25 cellular contexts compared by ENCODE assay signal in the genomic region with DNA sequence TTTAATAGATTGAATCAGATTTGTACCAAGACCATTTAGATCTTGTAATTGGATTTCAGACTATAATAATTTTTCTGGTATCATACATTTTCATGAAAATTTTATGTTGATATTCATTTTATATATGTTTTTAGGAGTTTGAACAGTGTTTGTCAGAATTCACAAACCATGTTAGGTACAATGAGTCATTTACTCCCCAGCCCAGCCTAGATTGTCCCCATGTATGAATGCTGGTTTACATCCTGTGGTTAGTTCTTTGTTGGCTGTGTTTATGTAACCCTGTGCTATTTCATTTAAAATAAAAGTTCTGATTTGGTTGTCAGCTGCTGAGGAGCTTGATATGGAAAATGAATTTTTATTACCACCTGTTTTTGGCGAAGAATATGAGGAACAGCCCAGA.
DNase-seq lines count a peak whose midpoint lies in the region; ATAC-seq, FAIRE-seq and TF ChIP-seq lines count a peak whose summit lies in the region.
"Had no signal": no experiment of that assay in that cellular context is flagged by ENCODE, and none has a peak within 500 bp of the region (broad histone marks: within the 10 kb centered on the region; RNA-seq: fewer than 3 reads in every experiment).

No MANE protein-coding gene starts in this region.

- H3K4me3 ChIP-seq in PC-3 (ENCODE audit: low read length), result no peak overlapping the region
- no peak overlapping the region for H3K4me3 ChIP-seq in endothelial cell of umbilical vein (replicated peaks in 1 of 3; ENCODE audit: insufficient read depth in 1 of 3, low read depth in 1 of 3, low read length in 3 of 3)
- H3K4me3 ChIP-seq in osteoblast (ENCODE audit: insufficient read depth, low read length), result no peak overlapping the region
- H3K4me3 ChIP-seq in vagina, result no peak overlapping the region
- H3K4me3 ChIP-seq: BLaER1, esophagus muscularis mucosa, GM23338, ovary, PC-9, SJSA1, upper lobe of right lung had no signal

- H3K36me3 ChIP-seq in PC-3 (ENCODE audit: low read depth, low read length) (peaks cover 61% of the 10 kb centered on the region), endothelial cell of umbilical vein (ENCODE audit: control insufficient read depth in 2 of 2, extremely low read depth in 1 of 2, insufficient read depth in 2 of 2, low read length in 2 of 2) (peaks cover 17 to 20% of the 10 kb centered on the region in 2 experiments), osteoblast (ENCODE audit: insufficient read depth, low read length) (peaks cover 64% of the 10 kb centered on the region), vagina (peaks cover 0 to 75% of the 10 kb centered on the region in 2 donors)
- H3K36me3 ChIP-seq: ovary had no signal

- no peaks in the 10 kb centered on the region for H3K9me1 ChIP-seq in endothelial cell of umbilical vein (replicated peaks; ENCODE audit: control insufficient read depth, extremely low read depth, insufficient read depth, low read length)

- TF ChIP-seq CTCF in PC-3 (conservative IDR thresholded peaks at IDR 0.05; ENCODE audit: low read depth, low read length) (no peak), endothelial cell of umbilical vein (IDR thresholded peaks at IDR 0.05; ENCODE audit: extremely low read depth in 1 of 2, insufficient read depth in 1 of 2, low read depth in 1 of 2, low read length in 2 of 2) (no peak), osteoblast (IDR thresholded peaks at IDR 0.05; ENCODE audit: extremely low read depth, low read depth, low read length) (no peak), vagina (IDR thresholded peaks at IDR 0.05) (no peak)

- intact Hi-C loops in activated CD4-positive, alpha-beta T cell treated with anti-CD3 and anti-CD28 coated beads for 36 hours (cut with DNase I, micrococcal nuclease), result no loop called here
- intact Hi-C loops in PC-3 (cut with micrococcal nuclease), result no loop called here
- intact Hi-C loops in endothelial cell of umbilical vein (cut with micrococcal nuclease), result no loop called here
- intact Hi-C loops in vagina (cut with DNase I), result no loop called here

- no TSS peak for BruUV-seq in PC-3 (replicated peaks; lab: Mats Ljungman, UMichigan)
- BruUV-seq in endothelial cell of umbilical vein (replicated peaks; lab: Mats Ljungman, UMichigan), result no TSS peak

- DNase-seq in activated CD4-positive, alpha-beta T cell treated with anti-CD3 and anti-CD28 coated beads for 36 hours, result peak; percentile 13
- DNase-seq in activated CD4-positive, alpha-beta T cell treated with anti-CD3 and anti-CD28 coated beads for 4 hours, result no peak
- no peak for DNase-seq in PC-3
- DNase-seq in endothelial cell of umbilical vein (ENCODE audit: low read depth, low spot score), result peak; percentile 28
- peak; percentile 23 for DNase-seq in osteoblast (ENCODE audit: insufficient read length, low spot score, missing footprints)
- no peak for DNase-seq in vagina (ENCODE audit: extremely low spot score in 2 of 2)
- DNase-seq: activated CD8-positive, alpha-beta memory T cell treated with anti-CD3 and anti-CD28 coated beads for 24 hours; Calu3; effector CD4-positive, alpha-beta T cell; naive B cell; NCI-H1436 treated with DMSO at 0.1 percent for 48 hours; ovary; PC-9; stimulated activated CD4-positive, alpha-beta T cell treated with anti-CD3 and anti-CD28 coated beads, Interleukin-1b, Interleukin-23, amount 100 ng/mL, for 48 hours; T-helper 17 cell; upper lobe of right lung; WERI-Rb-1 had no signal

- no peak overlapping the region for H3K27ac Mint-ChIP-seq in activated CD4-positive, alpha-beta T cell treated with anti-CD3 and anti-CD28 coated beads for 36 hours
- H3K27ac Mint-ChIP-seq: GM23338, memory B cell, naive B cell had no signal

- dilution Hi-C loops in endothelial cell of umbilical vein (cut with MboI; ENCODE audit: extremely low pct_ligation_motif_present, low sequenced_read_pairs), result no loop called here

- H3K36me3 Mint-ChIP-seq in activated CD4-positive, alpha-beta T cell treated with anti-CD3 and anti-CD28 coated beads for 36 hours (ENCODE audit: low read depth), result peaks cover 25% of the 10 kb centered on the region

- TF ChIP-seq POLR2A in endothelial cell of umbilical vein (IDR thresholded peaks at IDR 0.05; ENCODE audit: low read depth, low read length) (no peak), vagina (IDR thresholded peaks at IDR 0.05) (no peak)

- no peaks in the 10 kb centered on the region for H3K27me3 ChIP-seq in PC-3 (ENCODE audit: low read length)
- no peaks in the 10 kb centered on the region for H3K27me3 ChIP-seq in endothelial cell of umbilical vein (ENCODE audit: control insufficient read depth in 2 of 2, insufficient read depth in 2 of 2, low read length in 2 of 2)
- no peaks in the 10 kb centered on the region for H3K27me3 ChIP-seq in osteoblast (ENCODE audit: insufficient read depth, low read length)
- H3K27me3 ChIP-seq in vagina, result no peaks in the 10 kb centered on the region
- H3K27me3 ChIP-seq: BLaER1, esophagus muscularis mucosa, ovary, SJSA1, upper lobe of right lung had no signal

- H2AFZ ChIP-seq in PC-3 (ENCODE audit: low read length) (no peak overlapping the region), endothelial cell of umbilical vein (ENCODE audit: low read depth, low read length) (no peak overlapping the region), osteoblast (ENCODE audit: low read length) (no peak overlapping the region)
- H2AFZ ChIP-seq: GM23338, PC-9 had no signal

- CTCF ChIA-PET in activated CD4-positive, alpha-beta T cell treated with anti-CD3 and anti-CD28 coated beads for 36 hours (lab: Charles Lee), result interaction anchor here (1.0 kb wide), 1 partner anchor 79 kb away, joined by 3 read pairs; no protein-coding TSS in a partner anchor
- CTCF ChIA-PET in PC-3 (lab: Charles Lee) (interaction anchor here (0.6 kb wide), 1 partner anchor 976 kb away, joined by 3 read pairs; no protein-coding TSS in a partner anchor), endothelial cell of umbilical vein (lab: Charles Lee) (no interaction called here)

- H4K20me1 ChIP-seq in PC-3 (ENCODE audit: low read length) (no peaks in the 10 kb centered on the region), endothelial cell of umbilical vein (replicated peaks; ENCODE audit: control insufficient read depth, extremely low read depth, insufficient read depth, low read length) (no peaks in the 10 kb centered on the region), osteoblast (ENCODE audit: insufficient read depth, low read length) (no peaks in the 10 kb centered on the region)

- H3K9me3 ChIP-seq in PC-3 (ENCODE audit: low read length), result no peaks in the 10 kb centered on the region
- H3K9me3 ChIP-seq in endothelial cell of umbilical vein (replicated peaks; ENCODE audit: control insufficient read depth, insufficient read depth, low read length), result no peaks in the 10 kb centered on the region
- H3K9me3 ChIP-seq in osteoblast (ENCODE audit: low read depth, low read length), result no peaks in the 10 kb centered on the region
- H3K9me3 ChIP-seq in vagina, result no peaks in the 10 kb centered on the region
- H3K9me3 ChIP-seq: BLaER1, esophagus muscularis mucosa, ovary, SJSA1, upper lobe of right lung had no signal

- no peaks in the 10 kb centered on the region for H3K4me1 Mint-ChIP-seq in activated CD4-positive, alpha-beta T cell treated with anti-CD3 and anti-CD28 coated beads for 36 hours
- H3K4me1 Mint-ChIP-seq: GM23338, memory B cell, naive B cell had no signal

- H3K27ac ChIP-seq in PC-3 (ENCODE audit: low read length) (no peak overlapping the region), endothelial cell of umbilical vein (ENCODE audit: insufficient read depth, low read depth, low read length) (no peak overlapping the region), osteoblast (ENCODE audit: low read depth, low read length) (no peak overlapping the region), vagina (no peak overlapping the region)
- H3K27ac ChIP-seq: BLaER1, esophagus muscularis mucosa, ovary, PC-9, SJSA1, upper lobe of right lung, WERI-Rb-1 had no signal

- no peaks in the 10 kb centered on the region for H3K4me1 ChIP-seq in PC-3 (ENCODE audit: insufficient read depth, low read length)
- peaks cover 3% of the 10 kb centered on the region for H3K4me1 ChIP-seq in endothelial cell of umbilical vein (ENCODE audit: control insufficient read depth, extremely low read depth, insufficient read depth, low read length)
- H3K4me1 ChIP-seq in osteoblast (ENCODE audit: insufficient read depth, low read length), result no peaks in the 10 kb centered on the region
- H3K4me1 ChIP-seq in vagina, result no peaks in the 10 kb centered on the region
- H3K4me1 ChIP-seq: BLaER1, esophagus muscularis mucosa, upper lobe of right lung had no signal

- no peak for FAIRE-seq in endothelial cell of umbilical vein (lab: Jason Lieb, UNC)
- FAIRE-seq: keratinocyte had no signal

- H3K4me2 ChIP-seq in PC-3 (ENCODE audit: low read length), result no peak overlapping the region
- H3K4me2 ChIP-seq in endothelial cell of umbilical vein (ENCODE audit: insufficient read depth, low read length), result no peak overlapping the region
- no peak overlapping the region for H3K4me2 ChIP-seq in osteoblast (ENCODE audit: insufficient read depth, low read length)
- H3K4me2 ChIP-seq: BLaER1, GM23338, PC-9 had no signal

- H3K9me2 ChIP-seq in PC-3 (replicated peaks; ENCODE audit: low read length), result no peaks in the 10 kb centered on the region

- H3K79me2 ChIP-seq in PC-3 (ENCODE audit: low read length), result no peaks in the 10 kb centered on the region
- no peaks in the 10 kb centered on the region for H3K79me2 ChIP-seq in endothelial cell of umbilical vein (ENCODE audit: control insufficient read depth, insufficient read depth, low read length)
- no peaks in the 10 kb centered on the region for H3K79me2 ChIP-seq in osteoblast (ENCODE audit: insufficient read depth, low read length)

- POLR2A ChIA-PET in activated CD4-positive, alpha-beta T cell treated with anti-CD3 and anti-CD28 coated beads for 36 hours (lab: Charles Lee), result no interaction called here
- POLR2A ChIA-PET in PC-3 (lab: Charles Lee; ENCODE audit: unreplicated experiment) (no interaction called here), endothelial cell of umbilical vein (lab: Charles Lee) (no interaction called here)

- no peaks in the 10 kb centered on the region for H3K27me3 Mint-ChIP-seq in activated CD4-positive, alpha-beta T cell treated with anti-CD3 and anti-CD28 coated beads for 36 hours
- H3K27me3 Mint-ChIP-seq: memory B cell, naive B cell, T-helper 17 cell had no signal

- H3K9ac ChIP-seq in PC-3 (ENCODE audit: low read length) (no peak overlapping the region), endothelial cell of umbilical vein (replicated peaks; ENCODE audit: extremely low read depth, insufficient read depth, low read length) (no peak overlapping the region)
- H3K9ac ChIP-seq: BLaER1 had no signal

- no peaks in the 10 kb centered on the region for H3K9me3 Mint-ChIP-seq in activated CD4-positive, alpha-beta T cell treated with anti-CD3 and anti-CD28 coated beads for 36 hours (ENCODE audit: low read depth)
- H3K9me3 Mint-ChIP-seq: GM23338, memory B cell, naive B cell had no signal

- H3K4me3 Mint-ChIP-seq in activated CD4-positive, alpha-beta T cell treated with anti-CD3 and anti-CD28 coated beads for 36 hours, result no peak overlapping the region
- H3K4me3 Mint-ChIP-seq: GM23338, memory B cell, naive B cell, T-helper 17 cell had no signal

- no peaks in the 10 kb centered on the region for H3F3A ChIP-seq in PC-3 (ENCODE audit: low read length, unreplicated experiment)

- no peak for ATAC-seq in activated CD4-positive, alpha-beta T cell treated with anti-CD3 and anti-CD28 coated beads for 36 hours
- ATAC-seq in PC-3 (peak; percentile 59), GM19324 (IDR thresholded peaks at IDR 0.05; ENCODE audit: low FRiP score, unreplicated experiment) (no peak), HG03095 (IDR thresholded peaks at IDR 0.05; ENCODE audit: unreplicated experiment) (no peak)
- ATAC-seq: GM23338, T-helper 17 cell, upper lobe of right lung had no signal

Comparison
In these comparisons a context has a peak if more than half of its experiments do, and no peak if none do; other contexts are left out.
1. DNase-seq: peak in activated CD4-positive, alpha-beta T cell treated with anti-CD3 and anti-CD28 coated beads for 36 hours (single experiment), endothelial cell of umbilical vein (single experiment) and osteoblast (single experiment); none in activated CD4-positive, alpha-beta T cell treated with anti-CD3 and anti-CD28 coated beads for 4 hours (0 of 2), PC-3 (single experiment) and vagina (0 of 2).